Comparison of ENCODE assay signal across 8 cellular contexts in genomic region chr9:2727966-2728613, GRCh38. TPM values are rescaled to one million over a fixed set of nuclear protein-coding genes. Genes with fewer than 3 reads are reported as not detected.
DNase-seq lines count a peak whose midpoint lies in the region; ATAC-seq, FAIRE-seq and TF ChIP-seq lines count a peak whose summit lies in the region.
"Had no signal": no experiment of that assay in that cellular context is flagged by ENCODE, and none has a peak within 500 bp of the region (broad histone marks: within the 10 kb centered on the region; RNA-seq: fewer than 3 reads in every experiment).

No MANE protein-coding gene starts in this region.

- H3K9me3 Mint-ChIP-seq in naive thymus-derived CD4-positive, alpha-beta T cell, result no peaks in the 10 kb centered on the region

- no peak overlapping the region for H3K4me3 ChIP-seq in naive thymus-derived CD4-positive, alpha-beta T cell (ENCODE audit: low read length)

- H3K36me3 ChIP-seq in naive thymus-derived CD4-positive, alpha-beta T cell (ENCODE audit: control insufficient read depth in 2 of 3, insufficient read depth in 3 of 3, low read length in 3 of 3), result no peaks in the 10 kb centered on the region

- TF ChIP-seq CTCF in GM12874 (IDR thresholded peaks at IDR 0.05; ENCODE audit: insufficient read depth, low read depth, low read length), result peak; percentile 67

- H3K36me3 Mint-ChIP-seq in naive thymus-derived CD4-positive, alpha-beta T cell, result peaks cover 0 to 9% (median 0%) of the 10 kb centered on the region in 5 donors

- ATAC-seq in naive thymus-derived CD4-positive, alpha-beta T cell, result peak; percentile 42

- no peak for TF ChIP-seq POLR2A in H54 (IDR thresholded peaks at IDR 0.05; ENCODE audit: low read depth, low read length)

- no peaks in the 10 kb centered on the region for H3K4me1 ChIP-seq in naive thymus-derived CD4-positive, alpha-beta T cell (ENCODE audit: control insufficient read depth in 2 of 2, insufficient read depth in 2 of 2, low read length in 2 of 2)

- peak overlapping the region in 1 of 9 donors; percentile 59 for H3K27ac Mint-ChIP-seq in naive thymus-derived CD4-positive, alpha-beta T cell

- POLR2A ChIA-PET in naive thymus-derived CD4-positive, alpha-beta T cell (lab: Charles Lee), result no interaction called here

- no peak overlapping the region for H3K27ac ChIP-seq in epithelial cell of prostate
- no peak overlapping the region for H3K27ac ChIP-seq in naive thymus-derived CD4-positive, alpha-beta T cell (ENCODE audit: low read depth, low read length)

- intact Hi-C loops in naive thymus-derived CD4-positive, alpha-beta T cell (cut with micrococcal nuclease), result loop anchor here in 1 of 2 donors (5.0 kb wide), 3 partner anchors 106 to 596 kb away; partner anchors contain the start of gene VLDLR

- H3K27me3 Mint-ChIP-seq in naive thymus-derived CD4-positive, alpha-beta T cell, result no peaks in the 10 kb centered on the region

- no peaks in the 10 kb centered on the region for H3K9me3 ChIP-seq in naive thymus-derived CD4-positive, alpha-beta T cell (ENCODE audit: control insufficient read depth in 2 of 3, low read length in 3 of 3)

- peak; percentile 93 for FAIRE-seq in H54 (lab: Jason Lieb, UNC)

- H3K4me3 Mint-ChIP-seq in naive thymus-derived CD4-positive, alpha-beta T cell, result no peak overlapping the region

- no peaks in the 10 kb centered on the region for H3K27me3 ChIP-seq in naive thymus-derived CD4-positive, alpha-beta T cell (ENCODE audit: control insufficient read depth in 2 of 2, insufficient read depth in 2 of 2, low read length in 2 of 2)

- DNase-seq in H54 (ENCODE audit: insufficient read length, low spot score), result no peak
- DNase-seq in LHCN-M2 (ENCODE audit: low read depth), result peak; percentile 85
- DNase-seq in RKO (ENCODE audit: low spot score), result peak; percentile 47
- DNase-seq in epithelial cell of prostate (ENCODE audit: low read depth, low spot score), result peak; percentile 40
- no peak for DNase-seq in naive thymus-derived CD4-positive, alpha-beta T cell
- no peak for DNase-seq in NK-92 (lab: John Stamatoyannopoulos, UW; ENCODE audit: unreplicated experiment)

- CTCF ChIA-PET in naive thymus-derived CD4-positive, alpha-beta T cell (lab: Charles Lee), result no interaction called here

- H3K4me1 Mint-ChIP-seq in naive thymus-derived CD4-positive, alpha-beta T cell, result peaks cover 0 to 4% (median 0%) of the 10 kb centered on the region in 7 donors

RNA-seq across cellular contexts. Expression of gene KCNV2, which starts 10.8 kb away (rescaled TPM):
- total RNA-seq in LHCN-M2 (2014; rRNA removed), result not detected in 2 replicates
- 0.05 TPM for polyA plus RNA-seq in LHCN-M2 (2012)
- total RNA-seq in naive thymus-derived CD4-positive, alpha-beta T cell, result not detected
- polyA plus RNA-seq in naive thymus-derived CD4-positive, alpha-beta T cell, result not detected
- total RNA-seq: temporal lobe had no signal

Comparison
In these comparisons a context has a peak if more than half of its experiments do, and no peak if none do; other contexts are left out.
1. DNase-seq: peak in LHCN-M2 (single experiment), RKO (single experiment) and epithelial cell of prostate (single experiment); none in H54 (single experiment), naive thymus-derived CD4-positive, alpha-beta T cell (0 of 9) and NK-92 (single experiment).